Comparison of ENCODE assay signal across 8 cellular contexts in the genomic region with DNA sequence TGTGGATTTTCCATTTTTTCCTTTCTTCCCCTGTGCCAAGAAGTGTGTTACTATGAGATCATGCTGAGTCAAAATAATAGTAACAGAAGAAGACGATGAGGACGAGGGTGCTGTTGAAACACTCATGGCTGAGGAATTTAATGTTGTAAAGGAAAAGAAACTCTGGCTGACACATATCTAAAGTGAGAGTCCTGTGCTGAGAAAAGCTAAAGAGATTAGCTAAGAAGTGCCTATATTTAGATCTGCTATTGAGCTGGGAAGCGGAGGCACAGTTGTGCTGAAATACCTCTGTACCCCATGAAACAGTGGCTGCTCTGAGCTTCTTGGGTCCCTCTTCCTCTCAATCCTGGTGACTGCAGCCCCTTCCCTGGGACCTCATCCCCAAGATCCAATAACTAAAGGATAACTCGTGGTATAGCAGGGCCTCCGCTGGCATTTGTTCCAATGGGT. TPM values are rescaled to one million over a fixed set of nuclear protein-coding genes. Genes with fewer than 3 reads are reported as not detected.
DNase-seq lines count a peak whose midpoint lies in the region; ATAC-seq and TF ChIP-seq lines count a peak whose summit lies in the region.

No MANE protein-coding gene starts in this region.

- H3K27ac Mint-ChIP-seq in brain: peak overlapping the region in 4 of 5 experiments; percentile 53 to 87 (median 74)
- H3K27ac Mint-ChIP-seq in neural crest cell (ENCODE audit: unreplicated experiment): no peak overlapping the region

- H3K27me3 Mint-ChIP-seq in brain (peaks cover 18% of the 10 kb centered on the region), neural crest cell (ENCODE audit: low read depth) (peaks cover 30% of the 10 kb centered on the region)

- in situ Hi-C loops in G401 (cut with HindIII; ENCODE audit: low sequenced_read_pairs): no loop called here

- H3K4me1 Mint-ChIP-seq in brain (peaks cover 41% of the 10 kb centered on the region), neural crest cell (peaks cover 24% of the 10 kb centered on the region)

- ATAC-seq in GM18867 (IDR thresholded peaks at IDR 0.05; ENCODE audit: unreplicated experiment) (peak; percentile 30), mucosa of descending colon (no peak)

- TF ChIP-seq CTCF in brain (conservative IDR thresholded peaks at IDR 0.05): no peak
- no peak for TF ChIP-seq CTCF in neural crest cell (conservative IDR thresholded peaks at IDR 0.05)
- no peak for TF ChIP-seq CTCF in mucosa of descending colon (IDR thresholded peaks at IDR 0.05)

- H3K36me3 Mint-ChIP-seq in brain (no peaks in the 10 kb centered on the region), neural crest cell (ENCODE audit: low read depth) (no peaks in the 10 kb centered on the region)

- H3K9me3 Mint-ChIP-seq in brain: no peaks in the 10 kb centered on the region
- H3K9me3 Mint-ChIP-seq in neural crest cell: no peaks in the 10 kb centered on the region

- intact Hi-C loops in mucosa of descending colon (cut with DNase I, micrococcal nuclease): no loop called here

- H3K4me3 Mint-ChIP-seq in brain: peak overlapping the region in 2 of 5 experiments; percentile 40 to 62
- peak overlapping the region; percentile 38 for H3K4me3 Mint-ChIP-seq in neural crest cell

- no peaks in the 10 kb centered on the region for H3K36me3 ChIP-seq in mucosa of descending colon (ENCODE audit: low read depth)

- H3K4me1 ChIP-seq in mucosa of descending colon (ENCODE audit: low read depth): no peaks in the 10 kb centered on the region

- H3K9me3 ChIP-seq in mucosa of descending colon: no peaks in the 10 kb centered on the region

- H3K4me3 ChIP-seq in mucosa of descending colon: no peak overlapping the region

- DNase-seq in A172 (ENCODE audit: low spot score): peak; percentile 85
- peak; percentile 79 for DNase-seq in HS-5 (ENCODE audit: low read depth)
- no peak for DNase-seq in neural crest cell (ENCODE audit: low read depth, low spot score)
- DNase-seq in G401 (ENCODE audit: low spot score): no peak
- no peak for DNase-seq in activated gamma-delta T cell (lab: John Stamatoyannopoulos, UW)
- DNase-seq in mucosa of descending colon: no peak

RNA-seq across cellular contexts. Expression of gene SYTL3, which starts 1.1 kb away (rescaled TPM):
- total RNA-seq in A172 (2014; rRNA removed; shearing (Covaris generic)): 1.7 and 2.0 TPM in 2 replicates
- 8.0 TPM for polyA plus RNA-seq in brain (ENCODE audit: insufficient read depth, low read depth, low replicate concordance)
- total RNA-seq in neural crest cell (0.20 and 0.28 TPM in 2 replicates), mucosa of descending colon (1 to 10 TPM; 2.8 to 4.7 (median 4.4) TPM)
- 3.1 TPM in 1 of 2 replicates, not detected in the other for total RNA-seq in G401 (2014; rRNA removed; shearing (Covaris generic))

RNA-seq across cellular contexts. Expression of gene DYNLT1, which starts 4.2 kb away (rescaled TPM):
- 128 and 154 TPM in 2 replicates for total RNA-seq in A172 (2014; rRNA removed; shearing (Covaris generic))
- 676 TPM for polyA plus RNA-seq in brain (ENCODE audit: insufficient read depth, low read depth, low replicate concordance)
- total RNA-seq in neural crest cell: 117 and 118 TPM in 2 replicates
- total RNA-seq in G401 (2014; rRNA removed; shearing (Covaris generic)): 97.6 and 102 TPM in 2 replicates
- total RNA-seq in mucosa of descending colon: 100 to 1,000 TPM; 113 to 153 (median 147) TPM

Comparison
In these comparisons a context has a peak if more than half of its experiments do, and no peak if none do; other contexts are left out.
1. DNase-seq: peak in A172 (single experiment) and HS-5 (single experiment); none in neural crest cell (single experiment), G401 (single experiment), activated gamma-delta T cell (single experiment) and mucosa of descending colon (0 of 3).